8 cellular contexts compared by ENCODE assay signal in genomic region chr6:28542440-28543293, GRCh38. TPM values are rescaled to one million over a fixed set of nuclear protein-coding genes. Genes with fewer than 3 reads are reported as not detected.
DNase-seq lines count a peak whose midpoint lies in the region; ATAC-seq and TF ChIP-seq lines count a peak whose summit lies in the region.

No MANE protein-coding gene starts in this region.

- H3K4me1 ChIP-seq in mononuclear cell (ENCODE audit: insufficient read depth, low read length), result peaks cover 16% of the 10 kb centered on the region

- DNase-seq in GM12864 (ENCODE audit: low read depth), result peak; percentile 76
- peak; percentile 80 for DNase-seq in NCI-H226
- peak; percentile 40 to 49 for DNase-seq in activated CD4-positive, alpha-beta T cell treated with anti-CD3 and anti-CD28 coated beads for 24 hours (ENCODE audit: low read depth in 2 of 2)
- DNase-seq in dermis microvascular lymphatic vessel endothelial cell (ENCODE audit: low read depth in 2 of 2), result peak; percentile 22 to 53
- DNase-seq in superior temporal gyrus (ENCODE audit: extremely low spot score), result peak; percentile 53
- DNase-seq in NCI-H187 treated with DMSO at 0.1 percent for 48 hours (lab: John Stamatoyannopoulos, UW), result no peak

- peak; percentile 69 for ATAC-seq in HG03025 (IDR thresholded peaks at IDR 0.05; ENCODE audit: low FRiP score, unreplicated experiment)

- H3K4me3 ChIP-seq in GM12864 (ENCODE audit: low read depth, low read length) (peak overlapping the region; percentile 36), mononuclear cell (ENCODE audit: low read length) (peak overlapping the region; percentile 28)

- H3K27me3 ChIP-seq in mononuclear cell (ENCODE audit: insufficient read depth, low read length), result peaks cover 74% of the 10 kb centered on the region

- peak; percentile 64 for TF ChIP-seq CTCF in GM12864 (IDR thresholded peaks at IDR 0.05; ENCODE audit: low read depth, low read length, missing control alignments)

- H3K9me3 ChIP-seq in mononuclear cell (ENCODE audit: low read depth, low read length), result no peaks in the 10 kb centered on the region

RNA-seq across cellular contexts. Expression of gene GPX5, which starts 17.0 kb away (rescaled TPM):
- total RNA-seq in dermis microvascular lymphatic vessel endothelial cell, result not detected in 2 replicates
- total RNA-seq in mononuclear cell, result not detected

RNA-seq across cellular contexts. Expression of gene GPX6, which starts 27.1 kb away (rescaled TPM):
- total RNA-seq in dermis microvascular lymphatic vessel endothelial cell, result not detected in 2 replicates
- total RNA-seq in mononuclear cell, result not detected
